22 cellular contexts compared by ENCODE assay signal in genomic region chr11:87358461-87358860, GRCh38.
DNase-seq lines count a peak whose midpoint lies in the region; ATAC-seq, FAIRE-seq and TF ChIP-seq lines count a peak whose summit lies in the region.
"Had no signal": no experiment of that assay in that cellular context is flagged by ENCODE, and none has a peak within 500 bp of the region (broad histone marks: within the 10 kb centered on the region; RNA-seq: fewer than 3 reads in every experiment).

No MANE protein-coding gene starts in this region.

- in situ Hi-C loops in GM12878 (cut with MboI): loop anchor here (25.0 kb wide), 1 partner anchor 1529 kb away; no protein-coding TSS in a partner anchor

- RAD21 ChIA-PET in GM12878 (lab: Charles Lee; ENCODE audit: unreplicated experiment): no interaction called here

- no peak for TF ChIP-seq RAD21 in GM12878 (IDR thresholded peaks at IDR 0.05; ENCODE audit: insufficient read depth, low read depth, low read length)

- H3K9ac ChIP-seq in GM12878 (ENCODE audit: control insufficient read depth, insufficient read depth, low read length): no peak overlapping the region
- H3K9ac ChIP-seq: KMS-11 had no signal

- SMC1A ChIA-PET in GM12878 (lab: Charles Lee; ENCODE audit: uncharacterized antibody, unreplicated experiment): no interaction called here

- H2AFZ ChIP-seq in GM12878 (ENCODE audit: control insufficient read depth, low read depth, low read length): no peak overlapping the region
- H2AFZ ChIP-seq: PC-9 had no signal

- H4K20me1 ChIP-seq in GM12878 (ENCODE audit: control insufficient read depth, insufficient read depth): no peaks in the 10 kb centered on the region

- POLR2A ChIA-PET in GM12878 (lab: Charles Lee): no interaction called here

- no TSS peak for BruUV-seq in GM12878 (replicated peaks; lab: Mats Ljungman, UMichigan)

- no peak for FAIRE-seq in GM12878 (lab: Jason Lieb, UNC)
- FAIRE-seq: A549, D721Med had no signal

- DNase-seq in COLO668 (lab: John Stamatoyannopoulos, UW; ENCODE audit: unreplicated experiment): peak; percentile 12
- peak; percentile 77 for DNase-seq in NCI-H69 (lab: John Stamatoyannopoulos, UW)
- no peak for DNase-seq in GM12878 (ENCODE audit: low read depth, low spot score)
- DNase-seq: DMS53, GDM1, IMR-90, NCI-H1105, NCI-H187 treated with DMSO at 0.1 percent for 48 hours, NCI-H524 treated with DMSO at 0.1 percent for 48 hours, PC-9, SHP77 treated with DMSO at 0.1 percent for 48 hours, SW 1271, T-helper 17 cell had no signal

- CTCF ChIA-PET in GM12878 (lab: Yijun Ruan, JAX): no interaction called here

- ATAC-seq in GM18868 (IDR thresholded peaks at IDR 0.05; ENCODE audit: unreplicated experiment): peak; percentile 34
- peak; percentile 19; the same call in 1 of the 3 replicates for ATAC-seq in GM12878
- no peak for ATAC-seq in GM19463 (IDR thresholded peaks at IDR 0.05; ENCODE audit: unreplicated experiment)
- no peak for ATAC-seq in HG03280 (IDR thresholded peaks at IDR 0.05; ENCODE audit: unreplicated experiment)
- no peak for ATAC-seq in GM18519 (IDR thresholded peaks at IDR 0.05; ENCODE audit: low FRiP score, unreplicated experiment)
- ATAC-seq: A549, T-helper 17 cell had no signal

- H3K4me3 ChIP-seq in GM12878: no peak overlapping the region
- H3K4me3 ChIP-seq: A549, PC-9, SK-N-MC had no signal

- no peaks in the 10 kb centered on the region for H3K36me3 ChIP-seq in GM12878 (ENCODE audit: control insufficient read depth in 2 of 2, insufficient read depth in 2 of 2, low read length in 1 of 2)

- no peak for TF ChIP-seq CTCF in GM12878 (IDR thresholded peaks at IDR 0.05 in 2 of 3, conservative IDR thresholded peaks at IDR 0.05 in 1 of 3; ENCODE audit: control insufficient read depth in 2 of 3, extremely low read depth in 1 of 3, insufficient read depth in 1 of 3, low read depth in 3 of 3, low read length in 3 of 3)

- no peak overlapping the region for H3K4me2 ChIP-seq in GM12878 (ENCODE audit: control insufficient read depth, insufficient read depth)
- H3K4me2 ChIP-seq: A549, KMS-11, PC-9 had no signal

- no peaks in the 10 kb centered on the region for H3K9me3 ChIP-seq in GM12878 (replicated peaks; ENCODE audit: control insufficient read depth, insufficient read depth, low read length)
- H3K9me3 ChIP-seq: A549 had no signal

- H3K79me2 ChIP-seq in GM12878 (ENCODE audit: control insufficient read depth, insufficient read depth, low read length): no peaks in the 10 kb centered on the region

- no peak for TF ChIP-seq POLR2A in GM12878 (IDR thresholded peaks at IDR 0.05; ENCODE audit: low read depth, low read length)

- H3K27me3 ChIP-seq in GM12878 (replicated peaks in 1 of 2; ENCODE audit: control insufficient read depth in 2 of 2, insufficient read depth in 2 of 2, low read length in 1 of 2): no peaks in the 10 kb centered on the region

- TF ChIP-seq EP300 in GM12878 (IDR thresholded peaks at IDR 0.05; ENCODE audit: borderline replicate concordance in 1 of 2, control insufficient read depth in 1 of 2, low read depth in 2 of 2, low read length in 2 of 2): no peak

- H3K27ac ChIP-seq in GM12878 (ENCODE audit: control insufficient read depth, insufficient read depth): no peak overlapping the region
- H3K27ac ChIP-seq: A549, KMS-11, PC-9, RWPE1, SK-N-MC had no signal

- no peaks in the 10 kb centered on the region for H3K4me1 ChIP-seq in GM12878 (ENCODE audit: control insufficient read depth, insufficient read depth, low read length)
- H3K4me1 ChIP-seq: A549 had no signal

- WGBS in GM12878 (ENCODE audit: insufficient coverage, insufficient replicate concordance, low lambda C conversion rate, missing lambda C conversion rate): 20% methylated on average over 5 of the region's 5 CpGs

- intact Hi-C loops in GM12878 (cut with micrococcal nuclease; ENCODE audit: unreplicated experiment): no loop called here

TF ChIP-seq in GM12878, 131 proteins besides CTCF, POLR2A, EP300 and RAD21:
- TF ChIP-seq RUNX3 (IDR thresholded peaks at IDR 0.05; ENCODE audit: low read length) (no peak), LARP7 (IDR thresholded peaks at IDR 0.05) (no peak), CBX3 (IDR thresholded peaks at IDR 0.05; ENCODE audit: borderline replicate concordance, low read depth) (no peak), BHLHE40 (IDR thresholded peaks at IDR 0.05; ENCODE audit: borderline replicate concordance in 1 of 2, low read depth in 2 of 2, low read length in 1 of 2) (no peak), PAX8 (IDR thresholded peaks at IDR 0.05) (no peak), NFIC (IDR thresholded peaks at IDR 0.05; ENCODE audit: low read depth, low read length) (no peak), ZNF207 (IDR thresholded peaks at IDR 0.05; ENCODE audit: borderline replicate concordance) (no peak), PKNOX1 (IDR thresholded peaks at IDR 0.05) (no peak), ZNF687 (IDR thresholded peaks at IDR 0.05) (no peak), KDM1A (IDR thresholded peaks at IDR 0.05; ENCODE audit: borderline replicate concordance) (no peak)
- TF ChIP-seq, protein P1, sequence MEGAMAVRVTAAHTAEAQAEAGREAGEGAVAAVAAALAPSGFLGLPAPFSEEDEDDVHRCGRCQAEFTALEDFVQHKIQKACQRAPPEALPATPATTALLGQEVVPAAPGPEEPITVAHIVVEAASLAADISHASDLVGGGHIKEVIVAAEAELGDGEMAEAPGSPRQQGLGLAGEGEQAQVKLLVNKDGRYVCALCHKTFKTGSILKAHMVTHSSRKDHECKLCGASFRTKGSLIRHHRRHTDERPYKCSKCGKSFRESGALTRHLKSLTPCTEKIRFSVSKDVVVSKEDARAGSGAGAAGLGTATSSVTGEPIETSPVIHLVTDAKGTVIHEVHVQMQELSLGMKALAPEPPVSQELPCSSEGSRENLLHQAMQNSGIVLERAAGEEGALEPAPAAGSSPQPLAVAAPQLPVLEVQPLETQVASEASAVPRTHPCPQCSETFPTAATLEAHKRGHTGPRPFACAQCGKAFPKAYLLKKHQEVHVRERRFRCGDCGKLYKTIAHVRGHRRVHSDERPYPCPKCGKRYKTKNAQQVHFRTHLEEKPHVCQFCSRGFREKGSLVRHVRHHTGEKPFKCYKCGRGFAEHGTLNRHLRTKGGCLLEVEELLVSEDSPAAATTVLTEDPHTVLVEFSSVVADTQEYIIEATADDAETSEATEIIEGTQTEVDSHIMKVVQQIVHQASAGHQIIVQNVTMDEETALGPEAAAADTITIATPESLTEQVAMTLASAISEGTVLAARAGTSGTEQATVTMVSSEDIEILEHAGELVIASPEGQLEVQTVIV (IDR thresholded peaks at IDR 0.05; ENCODE audit: borderline replicate concordance, partially characterized antibody): no peak
- TF ChIP-seq, protein P2, sequence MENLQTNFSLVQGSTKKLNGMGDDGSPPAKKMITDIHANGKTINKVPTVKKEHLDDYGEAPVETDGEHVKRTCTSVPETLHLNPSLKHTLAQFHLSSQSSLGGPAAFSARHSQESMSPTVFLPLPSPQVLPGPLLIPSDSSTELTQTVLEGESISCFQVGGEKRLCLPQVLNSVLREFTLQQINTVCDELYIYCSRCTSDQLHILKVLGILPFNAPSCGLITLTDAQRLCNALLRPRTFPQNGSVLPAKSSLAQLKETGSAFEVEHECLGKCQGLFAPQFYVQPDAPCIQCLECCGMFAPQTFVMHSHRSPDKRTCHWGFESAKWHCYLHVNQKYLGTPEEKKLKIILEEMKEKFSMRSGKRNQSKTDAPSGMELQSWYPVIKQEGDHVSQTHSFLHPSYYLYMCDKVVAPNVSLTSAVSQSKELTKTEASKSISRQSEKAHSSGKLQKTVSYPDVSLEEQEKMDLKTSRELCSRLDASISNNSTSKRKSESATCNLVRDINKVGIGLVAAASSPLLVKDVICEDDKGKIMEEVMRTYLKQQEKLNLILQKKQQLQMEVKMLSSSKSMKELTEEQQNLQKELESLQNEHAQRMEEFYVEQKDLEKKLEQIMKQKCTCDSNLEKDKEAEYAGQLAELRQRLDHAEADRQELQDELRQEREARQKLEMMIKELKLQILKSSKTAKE (IDR thresholded peaks at IDR 0.05; ENCODE audit: low read depth, poor library complexity, severe bottlenecking): no peak

Comparison
In these comparisons a context has a peak if more than half of its experiments do, and no peak if none do; other contexts are left out.
1. ATAC-seq: peak in GM18868 (single experiment) and GM12878 (single experiment); none in GM19463 (single experiment), HG03280 (single experiment) and GM18519 (single experiment).